9 cellular contexts compared by ENCODE assay signal in genomic region chrX:70456256-70456655, GRCh38. TPM values are rescaled to one million over a fixed set of nuclear protein-coding genes. Genes with fewer than 3 reads are reported as not detected.
A peak's percentile ranks its signal among the peaks of the same experiment; 100 is the strongest.
DNase-seq lines count a peak whose midpoint lies in the region; ATAC-seq, FAIRE-seq and TF ChIP-seq lines count a peak whose summit lies in the region.
"Had no signal": no experiment of that assay in that cellular context is flagged by ENCODE, and none has a peak within 500 bp of the region (broad histone marks: within the 10 kb centered on the region; RNA-seq: fewer than 3 reads in every experiment).

No MANE protein-coding gene starts in this region.

- ATAC-seq in GM18868 (IDR thresholded peaks at IDR 0.05; ENCODE audit: unreplicated experiment) (peak; percentile 28), pancreas (no peak), HG03439 (IDR thresholded peaks at IDR 0.05; ENCODE audit: unreplicated experiment) (no peak)

- 10 to 22% methylated on average over 2 of the region's 2 CpGs for WGBS in pancreas, 2 donors

- peak overlapping the region; percentile 83 for H3K9ac ChIP-seq in KMS-11

- no peak overlapping the region for H3K4me3 Mint-ChIP-seq in chondrocyte (ENCODE audit: unreplicated experiment)

- no peaks in the 10 kb centered on the region for H3K9me3 ChIP-seq in effector memory CD4-positive, alpha-beta T cell (ENCODE audit: control insufficient read depth, low read length)
- H3K9me3 ChIP-seq in pancreas: no peaks in the 10 kb centered on the region

- H3K27ac ChIP-seq in KMS-11: peak overlapping the region; percentile 84
- no peak overlapping the region for H3K27ac ChIP-seq in effector memory CD4-positive, alpha-beta T cell (ENCODE audit: insufficient read depth, low read length, poor library complexity, severe bottlenecking)
- H3K27ac ChIP-seq in pancreas: peak overlapping the region; percentile 25 to 93 (median 83)

- H3K9me3 Mint-ChIP-seq in chondrocyte (ENCODE audit: low read depth): peaks cover 4% of the 10 kb centered on the region

- H3K27ac Mint-ChIP-seq in chondrocyte (ENCODE audit: unreplicated experiment): no peak overlapping the region

- DNase-seq in effector memory CD4-positive, alpha-beta T cell: no peak
- DNase-seq in pancreas: no peak
- DNase-seq in HT-29 (ENCODE audit: low spot score): no peak
- no peak for DNase-seq in chondrocyte (ENCODE audit: low spot score)
- DNase-seq in activated CD4-positive, alpha-beta T cell treated with anti-CD3 and anti-CD28 coated beads, Interleukin-2, amount 50 U/mL, for 1 hour: no peak

- no peak for FAIRE-seq in pancreas (lab: Jason Lieb, UNC)

- H3K4me3 ChIP-seq in KMS-11 (IDR thresholded peaks at IDR 0.05; ENCODE audit: insufficient read depth, low read depth, low read length) (no peak overlapping the region), pancreas (peak overlapping the region; percentile 35 to 48 (median 44))
- H3K4me3 ChIP-seq in effector memory CD4-positive, alpha-beta T cell (ENCODE audit: insufficient read depth, low read depth, low read length, poor library complexity, severe bottlenecking): peak overlapping the region; percentile 62

- H3K27me3 ChIP-seq in KMS-11 (ENCODE audit: insufficient read depth, low read depth): no peaks in the 10 kb centered on the region
- no peaks in the 10 kb centered on the region for H3K27me3 ChIP-seq in effector memory CD4-positive, alpha-beta T cell (replicated peaks; ENCODE audit: control insufficient read depth, insufficient read depth, low read length, poor library complexity, severe bottlenecking)
- H3K27me3 ChIP-seq in pancreas: no peaks in the 10 kb centered on the region

- TF ChIP-seq CTCF in KMS-11 (conservative IDR thresholded peaks at IDR 0.05; ENCODE audit: low read depth, low read length) (no peak), pancreas (IDR thresholded peaks at IDR 0.05) (no peak), chondrocyte (IDR thresholded peaks at IDR 0.05) (no peak)

- H3K36me3 ChIP-seq in KMS-11 (ENCODE audit: insufficient read depth) (no peaks in the 10 kb centered on the region), pancreas (no peaks in the 10 kb centered on the region)
- H3K36me3 ChIP-seq in effector memory CD4-positive, alpha-beta T cell (ENCODE audit: control insufficient read depth, insufficient read depth, low read length): peaks cover 3% of the 10 kb centered on the region

- peaks cover 30% of the 10 kb centered on the region; the same call in 1 of the 2 replicates for H3K79me2 ChIP-seq in KMS-11 (ENCODE audit: insufficient read depth, low read depth)

- H4K20me1 ChIP-seq in KMS-11 (ENCODE audit: insufficient read depth): no peaks in the 10 kb centered on the region

- 0 out of 2 replicates have a peak overlapping the region, but pooled peaks have one; percentile 49 for H2AFZ ChIP-seq in KMS-11 (ENCODE audit: low read depth)

- no peaks in the 10 kb centered on the region for H3K27me3 Mint-ChIP-seq in chondrocyte (ENCODE audit: low read depth)

- intact Hi-C loops in pancreas (cut with DNase I): no loop called here

- no peaks in the 10 kb centered on the region for H3K36me3 Mint-ChIP-seq in chondrocyte (ENCODE audit: low read depth)

- H3K4me1 ChIP-seq in KMS-11 (ENCODE audit: low read depth, poor library complexity, severe bottlenecking): peaks cover 37% of the 10 kb centered on the region
- peaks cover 8% of the 10 kb centered on the region for H3K4me1 ChIP-seq in effector memory CD4-positive, alpha-beta T cell (ENCODE audit: control insufficient read depth, insufficient read depth, low read length, poor library complexity, severe bottlenecking)
- peaks cover 0 to 8% (median 0%) of the 10 kb centered on the region in 3 donors for H3K4me1 ChIP-seq in pancreas

- peaks cover 27% of the 10 kb centered on the region for H3K4me1 Mint-ChIP-seq in chondrocyte (ENCODE audit: low read depth)

- peak overlapping the region; percentile 76 for H3K4me2 ChIP-seq in KMS-11

RNA-seq across cellular contexts. Expression of gene DLG3, which starts 11.6 kb away (rescaled TPM):
- total RNA-seq in pancreas (10 to 100 TPM; 35.3 to 55.7 (median 47.1) TPM), chondrocyte (9.9 to 13.1 TPM (median 11.5 TPM) in 3 replicates)
- 10 to 100 TPM; 18.7 to 19.0 TPM for polyA plus RNA-seq in pancreas
- total RNA-seq in HT-29 (2014; rRNA removed; shearing (Covaris generic)): 40.8 and 55.6 TPM in 2 replicates

RNA-seq across cellular contexts. Expression of gene GDPD2, which starts 33.1 kb away (rescaled TPM):
- total RNA-seq in pancreas: not detected
- polyA plus RNA-seq in pancreas: not detected
- not detected in 2 replicates for total RNA-seq in HT-29 (2014; rRNA removed; shearing (Covaris generic))
- total RNA-seq in chondrocyte: not detected in 3 replicates
- total RNA-seq: M059J had no signal
